In the genomic region with DNA sequence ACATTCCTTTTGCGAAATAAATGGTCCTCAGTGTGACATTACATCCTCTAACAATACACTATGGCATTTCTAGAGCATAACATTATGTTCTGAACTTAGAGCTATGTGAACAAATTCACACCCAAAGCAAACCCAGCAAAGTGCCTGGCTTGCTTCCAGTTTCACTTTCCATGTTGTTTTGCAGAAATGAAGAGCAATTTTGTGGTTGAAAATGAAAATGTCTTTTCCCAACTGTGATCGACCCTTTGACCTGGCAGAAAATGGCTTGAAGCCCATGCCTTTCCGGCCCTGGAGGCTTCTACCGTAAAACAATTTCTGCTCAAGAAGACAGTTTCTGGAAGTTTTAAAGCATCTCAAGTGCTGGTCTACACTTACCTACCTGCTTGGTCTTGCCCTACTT, we compare ENCODE assay signal across 12 cellular contexts.
DNase-seq lines count a peak whose midpoint lies in the region; ATAC-seq and TF ChIP-seq lines count a peak whose summit lies in the region.
"Had no signal": no experiment of that assay in that cellular context is flagged by ENCODE, and none has a peak within 500 bp of the region (broad histone marks: within the 10 kb centered on the region; RNA-seq: fewer than 3 reads in every experiment).

No MANE protein-coding gene starts in this region.

- H3K4me1 Mint-ChIP-seq in activated T-cell treated with anti-CD3 and anti-CD28 coated beads, Interleukin-2, amount 50 U/mL, for 72 hours (ENCODE audit: low read depth) = no peaks in the 10 kb centered on the region
- H3K4me1 Mint-ChIP-seq: CD4-positive, CD25-positive, alpha-beta regulatory T cell had no signal

- H3K27me3 Mint-ChIP-seq in activated T-cell treated with anti-CD3 and anti-CD28 coated beads, Interleukin-2, amount 50 U/mL, for 72 hours (ENCODE audit: low read depth) = peaks cover 6% of the 10 kb centered on the region
- H3K27me3 Mint-ChIP-seq: dendritic cell treated with granulocyte-macrophage colony-stimulating factor and Interleukin-4, amounts not matched to agents 40 ng/mL and 50 ng/mL, for 4 days had no signal

- H3K79me2 ChIP-seq in hepatocyte = no peaks in the 10 kb centered on the region

- no peaks in the 10 kb centered on the region for H3K27me3 ChIP-seq in hepatocyte

- H4K20me1 ChIP-seq in hepatocyte (ENCODE audit: insufficient read depth, poor library complexity, severe bottlenecking) = no peaks in the 10 kb centered on the region

- H3K4me3 Mint-ChIP-seq in activated T-cell treated with anti-CD3 and anti-CD28 coated beads, Interleukin-2, amount 50 U/mL, for 72 hours = no peak overlapping the region
- H3K4me3 Mint-ChIP-seq: CD4-positive, CD25-positive, alpha-beta regulatory T cell; dendritic cell treated with granulocyte-macrophage colony-stimulating factor and Interleukin-4, amounts not matched to agents 40 ng/mL and 50 ng/mL, for 4 days had no signal

- no peaks in the 10 kb centered on the region for H3K9me2 ChIP-seq in hepatocyte (replicated peaks; ENCODE audit: insufficient read depth)

- no peak overlapping the region for H2AFZ ChIP-seq in hepatocyte

- H3K36me3 Mint-ChIP-seq in activated T-cell treated with anti-CD3 and anti-CD28 coated beads, Interleukin-2, amount 50 U/mL, for 72 hours (ENCODE audit: insufficient read depth in 2 of 2) = no peaks in the 10 kb centered on the region
- H3K36me3 Mint-ChIP-seq: CD4-positive, CD25-positive, alpha-beta regulatory T cell had no signal

- H3K9me3 ChIP-seq in hepatocyte (ENCODE audit: low read depth) = no peaks in the 10 kb centered on the region

- H3K27ac Mint-ChIP-seq in activated T-cell treated with anti-CD3 and anti-CD28 coated beads, Interleukin-2, amount 50 U/mL, for 72 hours = no peak overlapping the region
- H3K27ac Mint-ChIP-seq: CD4-positive, CD25-positive, alpha-beta regulatory T cell; dendritic cell treated with granulocyte-macrophage colony-stimulating factor and Interleukin-4, amounts not matched to agents 40 ng/mL and 50 ng/mL, for 4 days had no signal

- H3K36me3 ChIP-seq in hepatocyte (replicated peaks; ENCODE audit: insufficient read depth, low read depth) = no peaks in the 10 kb centered on the region

- H3K9me3 Mint-ChIP-seq in activated T-cell treated with anti-CD3 and anti-CD28 coated beads, Interleukin-2, amount 50 U/mL, for 72 hours = peaks cover 0 to 1% of the 10 kb centered on the region in 2 donors
- H3K9me3 Mint-ChIP-seq: CD4-positive, CD25-positive, alpha-beta regulatory T cell; dendritic cell treated with granulocyte-macrophage colony-stimulating factor and Interleukin-4, amounts not matched to agents 40 ng/mL and 50 ng/mL, for 4 days had no signal

- TF ChIP-seq CTCF in foreskin fibroblast (IDR thresholded peaks at IDR 0.05; ENCODE audit: low read depth, low read length) (no peak), hepatocyte (IDR thresholded peaks at IDR 0.05; ENCODE audit: poor library complexity) (no peak)

- H3K27ac ChIP-seq in hepatocyte = no peak overlapping the region

- DNase-seq in EH (ENCODE audit: low read depth) = peak; percentile 94
- DNase-seq in NAMALWA (ENCODE audit: low spot score) = peak; percentile 3
- DNase-seq in foreskin fibroblast = peak; percentile 81 to 86
- no peak for DNase-seq in activated T-cell treated with anti-CD3 and anti-CD28 coated beads, Interleukin-2, amount 50 U/mL, for 72 hours
- DNase-seq in NCI-H1417 (lab: John Stamatoyannopoulos, UW) = no peak
- no peak for DNase-seq in hepatocyte (ENCODE audit: low spot score)
- no peak for DNase-seq in stimulated activated CD4-positive, alpha-beta T cell treated with anti-CD3 and anti-CD28 coated beads, Interleukin-4, amount 100 ng/mL, for 24 hours
- DNase-seq: activated CD4-positive, CD25-positive, alpha-beta regulatory T cell treated with anti-CD3 and anti-CD28 coated beads, Interleukin-2, amount 50 U/mL, for 72 hours; NCI-H2227 treated with DMSO at 0.1 percent for 48 hours had no signal

- H3K4me1 ChIP-seq in hepatocyte (ENCODE audit: insufficient read depth) = no peaks in the 10 kb centered on the region

- H3K4me2 ChIP-seq in hepatocyte = no peak overlapping the region

- no peak overlapping the region for H3K4me3 ChIP-seq in foreskin fibroblast (ENCODE audit: low read depth in 1 of 2, low read length in 2 of 2)
- H3K4me3 ChIP-seq in hepatocyte = no peak overlapping the region

- ATAC-seq in GM21515 (IDR thresholded peaks at IDR 0.05; ENCODE audit: unreplicated experiment) = peak; percentile 83
- ATAC-seq in activated T-cell treated with anti-CD3 and anti-CD28 coated beads, Interleukin-2, amount 50 U/mL, for 72 hours (replicated peaks in 1 of 2) = no peak

- 73% methylated on average over 4 of the region's 4 CpGs for WGBS in hepatocyte (ENCODE audit: low lambda C conversion rate, missing lambda C conversion rate)

Comparison
In these comparisons a context has a peak if more than half of its experiments do, and no peak if none do; other contexts are left out.
1. DNase-seq: peak in EH (single experiment), NAMALWA (single experiment) and foreskin fibroblast (2 of 2); none in activated T-cell treated with anti-CD3 and anti-CD28 coated beads, Interleukin-2, amount 50 U/mL, for 72 hours (0 of 2), NCI-H1417 (0 of 3), hepatocyte (single experiment) and stimulated activated CD4-positive, alpha-beta T cell treated with anti-CD3 and anti-CD28 coated beads, Interleukin-4, amount 100 ng/mL, for 24 hours (single experiment).